Comparison of ENCODE assay signal across 10 cellular contexts in genomic region chr14:101808020-101808641, GRCh38.
DNase-seq lines count a peak whose midpoint lies in the region; ATAC-seq and TF ChIP-seq lines count a peak whose summit lies in the region.
"Had no signal": no experiment of that assay in that cellular context is flagged by ENCODE, and none has a peak within 500 bp of the region (broad histone marks: within the 10 kb centered on the region; RNA-seq: fewer than 3 reads in every experiment).

No MANE protein-coding gene starts in this region.

- peak overlapping the region; percentile 38 for H3K4me3 ChIP-seq in OCI-LY1 (ENCODE audit: low read depth, low read length, poor library complexity, severe bottlenecking)

- H3K4me1 ChIP-seq in OCI-LY1 (ENCODE audit: insufficient read depth, low read length, severe bottlenecking), result peaks cover 48% of the 10 kb centered on the region

- DNase-seq in T-helper 1 cell (no peak), epithelial cell of prostate (ENCODE audit: low read depth, low spot score) (no peak), UCSD-AML1 (lab: John Stamatoyannopoulos, UW; ENCODE audit: unreplicated experiment) (no peak)
- DNase-seq in stimulated activated effector memory CD8-positive, alpha-beta T cell treated with anti-CD3 and anti-CD28 coated beads, Interleukin-12 subunit alpha, Interleukin-12 subunit beta, amount 100 ng/mL, for 72 hours (ENCODE audit: low spot score in 2 of 2), result no peak
- DNase-seq: activated T-cell treated with anti-CD3 and anti-CD28 coated beads, Interleukin-2, amount 50 U/mL, for 48 hours had no signal

- H3K36me3 Mint-ChIP-seq in T-helper 1 cell treated with Interleukin-12 subunit alpha and Interleukin-12 subunit beta and Interleukin-4 antibody, amounts not matched to agents 30 μg/mL and 1 μg/mL, for 36 hours (ENCODE audit: low read depth), result peaks cover 21% of the 10 kb centered on the region
- H3K36me3 Mint-ChIP-seq in stimulated activated effector memory CD8-positive, alpha-beta T cell treated with anti-CD3 and anti-CD28 coated beads, Interleukin-12 subunit alpha, Interleukin-12 subunit beta, amount 100 ng/mL, for 72 hours, result peaks cover 39% of the 10 kb centered on the region

- no peaks in the 10 kb centered on the region for H3K27me3 ChIP-seq in OCI-LY1 (ENCODE audit: insufficient read depth, low read length)

- peaks cover 29% of the 10 kb centered on the region for H3K79me2 ChIP-seq in OCI-LY1 (ENCODE audit: insufficient read depth, low read length)

- H3K4me3 Mint-ChIP-seq in T-helper 1 cell treated with Interleukin-12 subunit alpha and Interleukin-12 subunit beta and Interleukin-4 antibody, amounts not matched to agents 30 μg/mL and 1 μg/mL, for 36 hours, result no peak overlapping the region
- H3K4me3 Mint-ChIP-seq in stimulated activated effector memory CD8-positive, alpha-beta T cell treated with anti-CD3 and anti-CD28 coated beads, Interleukin-12 subunit alpha, Interleukin-12 subunit beta, amount 100 ng/mL, for 72 hours, result peak overlapping the region; percentile 17

- peak overlapping the region; percentile 69 for H3K4me2 ChIP-seq in OCI-LY1 (ENCODE audit: low read length)

- H3K4me1 Mint-ChIP-seq in T-helper 1 cell treated with Interleukin-12 subunit alpha and Interleukin-12 subunit beta and Interleukin-4 antibody, amounts not matched to agents 30 μg/mL and 1 μg/mL, for 36 hours (ENCODE audit: low read depth), result peaks cover 25% of the 10 kb centered on the region
- peaks cover 27% of the 10 kb centered on the region for H3K4me1 Mint-ChIP-seq in stimulated activated effector memory CD8-positive, alpha-beta T cell treated with anti-CD3 and anti-CD28 coated beads, Interleukin-12 subunit alpha, Interleukin-12 subunit beta, amount 100 ng/mL, for 72 hours

- no peaks in the 10 kb centered on the region for H3K27me3 Mint-ChIP-seq in T-helper 1 cell treated with Interleukin-12 subunit alpha and Interleukin-12 subunit beta and Interleukin-4 antibody, amounts not matched to agents 30 μg/mL and 1 μg/mL, for 36 hours (ENCODE audit: low read depth)

- no peaks in the 10 kb centered on the region for H3K9me2 ChIP-seq in OCI-LY1 (ENCODE audit: low read depth, low read length)

- H3K9me3 Mint-ChIP-seq in T-helper 1 cell treated with Interleukin-12 subunit alpha and Interleukin-12 subunit beta and Interleukin-4 antibody, amounts not matched to agents 30 μg/mL and 1 μg/mL, for 36 hours, result no peaks in the 10 kb centered on the region
- no peaks in the 10 kb centered on the region for H3K9me3 Mint-ChIP-seq in stimulated activated effector memory CD8-positive, alpha-beta T cell treated with anti-CD3 and anti-CD28 coated beads, Interleukin-12 subunit alpha, Interleukin-12 subunit beta, amount 100 ng/mL, for 72 hours

- peak overlapping the region; percentile 97 for H3K27ac ChIP-seq in OCI-LY1 (ENCODE audit: low read depth, low read length, poor library complexity, severe bottlenecking)
- H3K27ac ChIP-seq in epithelial cell of prostate, result peak overlapping the region; percentile 99
- H3K27ac ChIP-seq: C4-2B had no signal

- H3F3A ChIP-seq in OCI-LY1 (ENCODE audit: insufficient read depth, low read length), result no peaks in the 10 kb centered on the region

- H2AFZ ChIP-seq in OCI-LY1 (ENCODE audit: low read length), result no peak overlapping the region

- no peaks in the 10 kb centered on the region for H3K9me3 ChIP-seq in OCI-LY1 (ENCODE audit: low read length)

- H4K20me1 ChIP-seq in OCI-LY1 (ENCODE audit: insufficient read depth, low read length), result no peaks in the 10 kb centered on the region

- H3K36me3 ChIP-seq in OCI-LY1 (ENCODE audit: insufficient read depth, low read length), result no peaks in the 10 kb centered on the region

- peak overlapping the region; percentile 88 for H3K9ac ChIP-seq in OCI-LY1 (ENCODE audit: low read length)

- peak overlapping the region; percentile 15 for H3K27ac Mint-ChIP-seq in T-helper 1 cell treated with Interleukin-12 subunit alpha and Interleukin-12 subunit beta and Interleukin-4 antibody, amounts not matched to agents 30 μg/mL and 1 μg/mL, for 36 hours
- H3K27ac Mint-ChIP-seq in stimulated activated effector memory CD8-positive, alpha-beta T cell treated with anti-CD3 and anti-CD28 coated beads, Interleukin-12 subunit alpha, Interleukin-12 subunit beta, amount 100 ng/mL, for 72 hours, result no peak overlapping the region

- peak; percentile 34; the same call in 1 of the 2 replicates for TF ChIP-seq CTCF in OCI-LY1 (IDR thresholded peaks at IDR 0.05; ENCODE audit: low read length)

- ATAC-seq in stimulated activated effector memory CD8-positive, alpha-beta T cell treated with anti-CD3 and anti-CD28 coated beads, Interleukin-12 subunit alpha, Interleukin-12 subunit beta, amount 100 ng/mL, for 72 hours, result no peak
- no peak for ATAC-seq in GM19452 (IDR thresholded peaks at IDR 0.05; ENCODE audit: unreplicated experiment)
- no peak for ATAC-seq in GM18861 (IDR thresholded peaks at IDR 0.05; ENCODE audit: unreplicated experiment)
